ENCODE assay signal across 10 cellular contexts in genomic region chr3:128490650-128491070, GRCh38. TPM values are rescaled to one million over a fixed set of nuclear protein-coding genes. Genes with fewer than 3 reads are reported as not detected.
DNase-seq lines count a peak whose midpoint lies in the region; ATAC-seq and TF ChIP-seq lines count a peak whose summit lies in the region.
"Had no signal": no experiment of that assay in that cellular context is flagged by ENCODE, and none has a peak within 500 bp of the region (broad histone marks: within the 10 kb centered on the region; RNA-seq: fewer than 3 reads in every experiment).

No MANE protein-coding gene starts in this region.

- ATAC-seq in HG03460 (IDR thresholded peaks at IDR 0.05; ENCODE audit: unreplicated experiment), result no peak
- ATAC-seq in GM21528 (IDR thresholded peaks at IDR 0.05; ENCODE audit: low FRiP score, unreplicated experiment), result no peak
- ATAC-seq: activated CD8-positive, alpha-beta memory T cell treated with anti-CD3 and anti-CD28 coated beads, Interleukin-2, amount 10 ng/mL, durations not matched to agents 7 days and 5 days had no signal

- H2BK12ac ChIP-seq in neuronal stem cell (ENCODE audit: low read length), result peak overlapping the region; percentile 43

- H3K9me3 ChIP-seq in BE2C, result no peaks in the 10 kb centered on the region
- H3K9me3 ChIP-seq in neuronal stem cell (replicated peaks in 1 of 2; ENCODE audit: control insufficient read depth in 2 of 2, insufficient read depth in 1 of 2, low read depth in 1 of 2, low read length in 2 of 2), result peaks cover 0 to 2% of the 10 kb centered on the region in 2 donors

- H3K9ac ChIP-seq in neuronal stem cell (ENCODE audit: low read depth, low read length, poor library complexity), result no peak overlapping the region

- H2BK15ac ChIP-seq in neuronal stem cell (ENCODE audit: low read length), result no peak overlapping the region

- no peak overlapping the region for H2BK5ac ChIP-seq in neuronal stem cell (ENCODE audit: low read length)

- H3K18ac ChIP-seq in neuronal stem cell (ENCODE audit: low read length), result no peak overlapping the region

- H3K14ac ChIP-seq in neuronal stem cell (ENCODE audit: low read length), result no peak overlapping the region

- H3K36me3 ChIP-seq in BE2C (peaks cover 73% of the 10 kb centered on the region), neuronal stem cell (replicated peaks in 1 of 2; ENCODE audit: control insufficient read depth in 2 of 2, insufficient read depth in 2 of 2, low read length in 2 of 2) (no peaks in the 10 kb centered on the region)
- H3K36me3 ChIP-seq: brain microvascular endothelial cell had no signal

- DNase-seq in BE2C, result no peak
- DNase-seq in HFF-Myc (ENCODE audit: extremely low read depth, low read depth), result no peak
- no peak for DNase-seq in epithelial cell of prostate (ENCODE audit: low read depth, low spot score)
- no peak for DNase-seq in neuronal stem cell (ENCODE audit: low spot score)
- no peak for DNase-seq in NCI-H345 (lab: John Stamatoyannopoulos, UW)
- DNase-seq in posterior cingulate gyrus, result no peak
- DNase-seq: activated CD8-positive, alpha-beta memory T cell treated with anti-CD3 and anti-CD28 coated beads, Interleukin-2, amount 10 ng/mL, durations not matched to agents 7 days and 5 days; brain microvascular endothelial cell had no signal

- H2AK5ac ChIP-seq in neuronal stem cell (ENCODE audit: low read depth, low read length), result no peak overlapping the region

- H3K4me1 ChIP-seq in BE2C, result peaks cover 17% of the 10 kb centered on the region
- peaks cover 19 to 27% of the 10 kb centered on the region in 2 donors for H3K4me1 ChIP-seq in neuronal stem cell (ENCODE audit: control insufficient read depth in 2 of 2, insufficient read depth in 1 of 2, low read depth in 1 of 2, low read length in 2 of 2)

- no peak overlapping the region for H3K4me2 ChIP-seq in neuronal stem cell (ENCODE audit: insufficient read depth, low read length, poor library complexity, severe bottlenecking)

- intact Hi-C loops in posterior cingulate gyrus (cut with DNase I), result loop anchor here (10.0 kb wide), 2 partner anchors 94 to 266 kb away; no protein-coding TSS in a partner anchor

- peak overlapping the region; percentile 72 for H3K27ac ChIP-seq in epithelial cell of prostate
- no peak overlapping the region for H3K27ac ChIP-seq in neuronal stem cell (replicated peaks; ENCODE audit: low read length)
- H3K27ac ChIP-seq: brain microvascular endothelial cell had no signal

- H2BK120ac ChIP-seq in neuronal stem cell (ENCODE audit: low read depth, low read length), result no peak overlapping the region

- H3K4me3 ChIP-seq in BE2C (ENCODE audit: low read depth, low read length), result peak overlapping the region; percentile 77
- H3K4me3 ChIP-seq in HFF-Myc (replicated peaks; ENCODE audit: low read depth, low read length), result peak overlapping the region; percentile 94
- no peak overlapping the region for H3K4me3 ChIP-seq in neuronal stem cell (ENCODE audit: low read length in 2 of 2)

- peaks cover 2% of the 10 kb centered on the region for H3K79me1 ChIP-seq in neuronal stem cell (ENCODE audit: low read depth, low read length)

- peak overlapping the region; percentile 83 for H2AFZ ChIP-seq in neuronal stem cell (ENCODE audit: low read length)

- TF ChIP-seq CTCF in BE2C (IDR thresholded peaks at IDR 0.05; ENCODE audit: low read depth, low read length) (no peak), HFF-Myc (IDR thresholded peaks at IDR 0.05; ENCODE audit: low read depth, low read length, missing control alignments) (no peak)

- WGBS in neuronal stem cell (ENCODE audit: extremely low coverage in 2 of 2, insufficient read length in 2 of 2, insufficient replicate concordance in 1 of 2), 2 donors, result no CpG with 5 or more reads among the region's 16 CpGs

- no peak overlapping the region for H3K4ac ChIP-seq in neuronal stem cell (ENCODE audit: low read length)

- H4K8ac ChIP-seq in neuronal stem cell (ENCODE audit: low read depth, low read length), result no peak overlapping the region

- no peak overlapping the region for H3K23ac ChIP-seq in neuronal stem cell (ENCODE audit: low read depth, low read length, poor library complexity)

- no peak overlapping the region for H4K91ac ChIP-seq in neuronal stem cell (ENCODE audit: low read depth, low read length, poor library complexity)

- no peaks in the 10 kb centered on the region for H3K27me3 ChIP-seq in BE2C
- H3K27me3 ChIP-seq in neuronal stem cell (ENCODE audit: control insufficient read depth in 3 of 3, insufficient read depth in 3 of 3, low read depth in 1 of 3, low read length in 3 of 3), result peaks cover 91 to 100% (median 99%) of the 10 kb centered on the region in 3 experiments

RNA-seq across cellular contexts. Expression of gene GATA2, which starts 2.3 kb away (rescaled TPM):
- 791 TPM for polyA plus RNA-seq in BE2C (2012; ENCODE audit: insufficient read depth, insufficient read length, low read depth)
- polyA plus RNA-seq in neuronal stem cell (2013, experiment 1 of 2), result 0.03 TPM
- polyA plus RNA-seq in neuronal stem cell (2013, experiment 2 of 2), result 0.04 TPM

RNA-seq across cellular contexts. Expression of gene DNAJB8, which starts 24.0 kb away (rescaled TPM):
- polyA plus RNA-seq in BE2C (2012; ENCODE audit: insufficient read depth, insufficient read length, low read depth), result 0.12 TPM
- not detected for polyA plus RNA-seq in neuronal stem cell (2013, experiment 1 of 2)
- polyA plus RNA-seq in neuronal stem cell (2013, experiment 2 of 2), result not detected

Comparison
In these comparisons a context has a peak if more than half of its experiments do, and no peak if none do; other contexts are left out.
1. H3K4me3 ChIP-seq: peak in BE2C (single experiment) and HFF-Myc (single experiment); none in neuronal stem cell (0 of 2).